ENCODE assay signal across 8 cellular contexts in genomic region chr9:127418037-127418471, GRCh38. TPM values are rescaled to one million over a fixed set of nuclear protein-coding genes. Genes with fewer than 3 reads are reported as not detected.
DNase-seq lines count a peak whose midpoint lies in the region; ATAC-seq and TF ChIP-seq lines count a peak whose summit lies in the region.

No MANE protein-coding gene starts in this region.

- peaks cover 2% of the 10 kb centered on the region in 2 experiments for H3K36me3 ChIP-seq in trophoblast cell (ENCODE audit: control insufficient read depth in 1 of 2, insufficient read depth in 2 of 2, low read length in 2 of 2)

- no peak overlapping the region for H3K18ac ChIP-seq in trophoblast cell (ENCODE audit: low read length)

- TF ChIP-seq CTCF in GM12873 (IDR thresholded peaks at IDR 0.05; ENCODE audit: insufficient read depth, low read depth, low read length, missing control alignments) = peak; percentile 43

- H4K91ac ChIP-seq in trophoblast cell (ENCODE audit: low read depth, low read length) = no peak overlapping the region

- no peak overlapping the region for H2BK5ac ChIP-seq in trophoblast cell (ENCODE audit: low read depth, low read length, poor library complexity)

- H3K27me3 ChIP-seq in trophoblast cell (ENCODE audit: insufficient read depth, low read length) = no peaks in the 10 kb centered on the region

- H3K4me2 ChIP-seq in trophoblast cell (ENCODE audit: low read length) = no peak overlapping the region

- H3K79me2 ChIP-seq in trophoblast cell (ENCODE audit: control insufficient read depth, insufficient read depth, low read length, poor library complexity) = no peaks in the 10 kb centered on the region

- H3K9me3 ChIP-seq in trophoblast cell (ENCODE audit: insufficient read depth, low read depth, low read length) = no peaks in the 10 kb centered on the region

- H2BK12ac ChIP-seq in trophoblast cell (ENCODE audit: low read length) = no peak overlapping the region

- DNase-seq in NCI-H2029 treated with DMSO at 0.1 percent for 48 hours (lab: John Stamatoyannopoulos, UW) (peak; percentile 10), kidney tubule cell (ENCODE audit: low spot score) (peak; percentile 31), amniotic stem cell (lab: John Stamatoyannopoulos, UW) (no peak), trophoblast cell (no peak)
- peak; percentile 41 for DNase-seq in activated naive CD4-positive, alpha-beta T cell treated with Interleukin-2 at 50 U/mL for 16 hours

- no peak overlapping the region for H4K8ac ChIP-seq in trophoblast cell (ENCODE audit: low read depth, low read length)

- no peak overlapping the region for H3K9ac ChIP-seq in trophoblast cell (ENCODE audit: low read length)

- H2AK5ac ChIP-seq in trophoblast cell (ENCODE audit: low read length) = no peak overlapping the region

- no peak overlapping the region for H3K27ac ChIP-seq in trophoblast cell (ENCODE audit: low read depth, low read length)

- no peak overlapping the region for H3K23ac ChIP-seq in trophoblast cell (ENCODE audit: low read length)

- no CpG with 5 or more reads among the region's 12 CpGs for WGBS in trophoblast cell (ENCODE audit: extremely low coverage, insufficient coverage, insufficient read length)

- no peak overlapping the region for H3K14ac ChIP-seq in trophoblast cell (ENCODE audit: low read length)

- H2AFZ ChIP-seq in trophoblast cell (ENCODE audit: insufficient read depth, low read length, poor library complexity) = no peak overlapping the region

- H3K4me3 ChIP-seq in trophoblast cell (ENCODE audit: low read depth, low read length) = no peak overlapping the region

- no peak overlapping the region for H2BK120ac ChIP-seq in trophoblast cell (ENCODE audit: insufficient read depth, low read length, poor library complexity)

- H3K4ac ChIP-seq in trophoblast cell (ENCODE audit: low read depth, low read length) = no peak overlapping the region

- peaks cover 5 to 22% of the 10 kb centered on the region in 2 experiments for H3K4me1 ChIP-seq in trophoblast cell (ENCODE audit: control insufficient read depth in 1 of 2, insufficient read depth in 2 of 2, low read length in 2 of 2)

- ATAC-seq in GM21515 (IDR thresholded peaks at IDR 0.05; ENCODE audit: unreplicated experiment) (no peak), HG03342 (IDR thresholded peaks at IDR 0.05; ENCODE audit: unreplicated experiment) (no peak)

- no peak overlapping the region for H4K12ac ChIP-seq in trophoblast cell (ENCODE audit: low read depth, low read length)

- H3K79me1 ChIP-seq in trophoblast cell (ENCODE audit: low read length) = no peaks in the 10 kb centered on the region

RNA-seq across cellular contexts. Expression of gene ZNF79, which starts 6.1 kb away (rescaled TPM):
- polyA plus RNA-seq in trophoblast cell (2013) = 4.7 and 5.3 TPM in 2 replicates

RNA-seq across cellular contexts. Expression of gene SLC2A8, which starts 21.1 kb away (rescaled TPM):
- polyA plus RNA-seq in trophoblast cell (2013) = 31.3 and 31.4 TPM in 2 replicates

RNA-seq across cellular contexts. Expression of gene RPL12, which starts 33.2 kb away (rescaled TPM):
- 2,008 and 2,121 TPM in 2 replicates for polyA plus RNA-seq in trophoblast cell (2013)

RNA-seq across cellular contexts. Expression of gene LRSAM1, which starts 33.3 kb away (rescaled TPM):
- polyA plus RNA-seq in trophoblast cell (2013) = 11.0 and 12.1 TPM in 2 replicates

Comparison
In these comparisons a context has a peak if more than half of its experiments do, and no peak if none do; other contexts are left out.
1. DNase-seq: peak in NCI-H2029 treated with DMSO at 0.1 percent for 48 hours (single experiment), activated naive CD4-positive, alpha-beta T cell treated with Interleukin-2 at 50 U/mL for 16 hours (single experiment) and kidney tubule cell (single experiment); none in amniotic stem cell (single experiment) and trophoblast cell (0 of 2).